8 cellular contexts compared by ENCODE assay signal in genomic region chr19:32675720-32676185, GRCh38. TPM values are rescaled to one million over a fixed set of nuclear protein-coding genes. Genes with fewer than 3 reads are reported as not detected.
A peak's percentile ranks its signal among the peaks of the same experiment; 100 is the strongest.
DNase-seq lines count a peak whose midpoint lies in the region; ATAC-seq and TF ChIP-seq lines count a peak whose summit lies in the region.

Gene RGS9BP, plus strand, starts transcription at chr19:32675848. Its CDS starts 416 bp downstream, at chr19:32676264.

- TF ChIP-seq POLR2A in body of pancreas (IDR thresholded peaks at IDR 0.05) = no peak
- no peak for TF ChIP-seq POLR2A in sigmoid colon (IDR thresholded peaks at IDR 0.05)

- DNase-seq in AG09309 (ENCODE audit: low read depth) (no peak), NCI-H1048 (lab: John Stamatoyannopoulos, UW) (peak; percentile 34), T1000 (lab: John Stamatoyannopoulos, UW) (peak; percentile 79), body of pancreas (peak; percentile 66 to 76 (median 74)), sigmoid colon (peak; percentile 94)

- H3K36me3 ChIP-seq in body of pancreas (replicated peaks in 1 of 2; ENCODE audit: insufficient read depth in 1 of 2, low read depth in 2 of 2) (no peaks in the 10 kb centered on the region), sigmoid colon (no peaks in the 10 kb centered on the region)

- TF ChIP-seq CTCF in AG09309 (IDR thresholded peaks at IDR 0.05; ENCODE audit: control insufficient read depth, insufficient read depth, low read depth, low read length, missing control alignments) = no peak
- TF ChIP-seq CTCF in body of pancreas (IDR thresholded peaks at IDR 0.05) = no peak
- TF ChIP-seq CTCF in sigmoid colon (IDR thresholded peaks at IDR 0.05) = no peak

- H3K27ac ChIP-seq in body of pancreas (peak within 1 kb of the TSS in 3 of 4 donors; percentile 40 to 74 (median 65)), sigmoid colon (peak within 1 kb of the TSS; percentile 87 to 93 (median 88))

- H3K4me1 ChIP-seq in body of pancreas (peaks cover 30% of the 10 kb centered on the region), sigmoid colon (peaks cover 0 to 40% (median 34%) of the 10 kb centered on the region in 4 donors)

- H3K27me3 ChIP-seq in body of pancreas = peaks cover 0 to 4% of the 10 kb centered on the region in 2 donors
- peaks cover 0 to 23% (median 12%) of the 10 kb centered on the region in 3 donors for H3K27me3 ChIP-seq in sigmoid colon

- 3 to 4% methylated on average over 5 to 53 of the region's 53 CpGs for WGBS in body of pancreas, 2 donors
- 2% methylated on average over 53 of the region's 53 CpGs for WGBS in sigmoid colon, 2 donors

- ATAC-seq in GM19468 (IDR thresholded peaks at IDR 0.05; ENCODE audit: extremely low read depth, unreplicated experiment) (peak; percentile 2), body of pancreas (peak; percentile 40), GM18861 (IDR thresholded peaks at IDR 0.05; ENCODE audit: unreplicated experiment) (no peak)

- intact Hi-C loops in body of pancreas (cut with DNase I) (no loop called here), sigmoid colon (cut with DNase I) (loop anchor here (5.0 to 10.0 kb wide), 3 partner anchors 93 to 499 kb away; partner anchors contain the start of genes PDCD5 and ZNF507)

- H3K4me3 ChIP-seq in AG09309 (ENCODE audit: control insufficient read depth, low read depth, low read length) (peak within 1 kb of the TSS; percentile 95), body of pancreas (peak within 1 kb of the TSS; percentile 91 to 93), iPS-11a (ENCODE audit: low read depth, low read length) (peak within 1 kb of the TSS; percentile 76), sigmoid colon (peak within 1 kb of the TSS; percentile 74 to 99 (median 85))

- H3K9me3 ChIP-seq in body of pancreas (no peaks in the 10 kb centered on the region), sigmoid colon (no peaks in the 10 kb centered on the region)

- TF ChIP-seq EP300 in sigmoid colon (IDR thresholded peaks at IDR 0.05) = no peak

RNA-seq across cellular contexts. Expression of gene RGS9BP, which starts in this region (rescaled TPM):
- total RNA-seq in body of pancreas = not detected
- under 1 TPM in 3 of 4 donors, not detected in 1; 0.28 to 0.82 (median 0.36) TPM for total RNA-seq in sigmoid colon
- under 1 TPM in 1 of 3 donors, not detected in 2; 0.04 TPM for polyA plus RNA-seq in sigmoid colon

Comparison
In these comparisons a context has a peak if more than half of its experiments do, and no peak if none do; other contexts are left out.
1. Peak in DNase-seq, ATAC-seq, H3K4me3 ChIP-seq and H3K27ac ChIP-seq in body of pancreas; RNA of the gene not detected or under 1 TPM.
2. Peak in DNase-seq, H3K4me3 ChIP-seq and H3K27ac ChIP-seq in sigmoid colon; RNA of the gene not detected or under 1 TPM.